In genomic region chrX:85516131-85516530, GRCh38 we compare ENCODE assay signal across 29 cellular contexts.
A peak's percentile ranks its signal among the peaks of the same experiment; 100 is the strongest.
DNase-seq lines count a peak whose midpoint lies in the region; ATAC-seq, FAIRE-seq and TF ChIP-seq lines count a peak whose summit lies in the region.
"Had no signal": no experiment of that assay in that cellular context is flagged by ENCODE, and none has a peak within 500 bp of the region (broad histone marks: within the 10 kb centered on the region; RNA-seq: fewer than 3 reads in every experiment).

No MANE protein-coding gene starts in this region.

- POLR2A ChIA-PET in RWPE1 (lab: Yijun Ruan, JAX; ENCODE audit: low non-redundant PET) = no interaction called here

- H3K27ac ChIP-seq in RWPE1 = no peak overlapping the region
- H3K27ac ChIP-seq: C4-2B, PC-9 had no signal

- no peaks in the 10 kb centered on the region for H3K27me3 Mint-ChIP-seq in T-helper 2 cell treated with Interferon-gamma antibody and Interleukin-4, amounts not matched to agents 5 μg/mL and 100 μg/mL, for 36 hours (ENCODE audit: low read depth)
- H3K27me3 Mint-ChIP-seq: B cell had no signal

- no peaks in the 10 kb centered on the region for H3K9me3 Mint-ChIP-seq in T-helper 2 cell treated with Interferon-gamma antibody and Interleukin-4, amounts not matched to agents 5 μg/mL and 100 μg/mL, for 36 hours
- H3K9me3 Mint-ChIP-seq: CD8-positive, alpha-beta T cell had no signal

- TF ChIP-seq CTCF in RWPE1 (conservative IDR thresholded peaks at IDR 0.05; ENCODE audit: low read depth) = no peak

- no peaks in the 10 kb centered on the region for H3K36me3 Mint-ChIP-seq in T-helper 2 cell treated with Interferon-gamma antibody and Interleukin-4, amounts not matched to agents 5 μg/mL and 100 μg/mL, for 36 hours (ENCODE audit: low read depth)
- H3K36me3 Mint-ChIP-seq: CD8-positive, alpha-beta T cell had no signal

- DNase-seq in RWPE1 (ENCODE audit: low spot score) (peak; percentile 36), left colon (no peak), dermis blood vessel endothelial cell (no peak), middle frontal gyrus (ENCODE audit: extremely low spot score, low spot score) (no peak)
- no peak for DNase-seq in T-helper 2 cell treated with Interferon-gamma antibody and Interleukin-4, amounts not matched to agents 5 μg/mL and 100 μg/mL, for 36 hours (ENCODE audit: low spot score)
- DNase-seq: Caco-2; CD8-positive, alpha-beta T cell; DMS79; EL; GDM1; Karpas-422; MV-4-11; NCI-H1105; NCI-H1436 treated with DMSO at 0.1 percent for 48 hours; NCI-H187 treated with DMSO at 0.1 percent for 48 hours; NCI-H2171 treated with DMSO at 0.1 percent for 48 hours; NCI-H524; NCI-H774; NK-92 treated with Interleukin-12 subunit alpha and Interleukin-12 subunit beta, amount 100 ng/mL, for 24 hours; SHP77 had no signal

- no peak overlapping the region for H3K27ac Mint-ChIP-seq in T-helper 2 cell treated with Interferon-gamma antibody and Interleukin-4, amounts not matched to agents 5 μg/mL and 100 μg/mL, for 36 hours
- H3K27ac Mint-ChIP-seq: B cell; CD8-positive, alpha-beta T cell had no signal

- peak; percentile 84 for FAIRE-seq in colon (lab: Jason Lieb, UNC)
- FAIRE-seq: GM12878, H1, HepG2 had no signal

- intact Hi-C loops in left colon (cut with DNase I, micrococcal nuclease) = no loop called here

- H3K4me3 Mint-ChIP-seq in T-helper 2 cell treated with Interferon-gamma antibody and Interleukin-4, amounts not matched to agents 5 μg/mL and 100 μg/mL, for 36 hours = no peak overlapping the region
- H3K4me3 Mint-ChIP-seq: B cell; CD8-positive, alpha-beta T cell had no signal

- CTCF ChIA-PET in RWPE1 (lab: Yijun Ruan, JAX) = no interaction called here

- ATAC-seq in left colon (peak; percentile 43), HG02981 (IDR thresholded peaks at IDR 0.05; ENCODE audit: unreplicated experiment) (no peak)
- ATAC-seq: CD8-positive, alpha-beta T cell; GM12878; HCT116; HepG2 had no signal

- no peaks in the 10 kb centered on the region for H3K4me1 Mint-ChIP-seq in T-helper 2 cell treated with Interferon-gamma antibody and Interleukin-4, amounts not matched to agents 5 μg/mL and 100 μg/mL, for 36 hours (ENCODE audit: low read depth)
- H3K4me1 Mint-ChIP-seq: B cell had no signal
